Comparison of ENCODE assay signal across 17 cellular contexts in genomic region chr22:46459347-46460065, GRCh38.
A peak's percentile ranks its signal among the peaks of the same experiment; 100 is the strongest.
DNase-seq lines count a peak whose midpoint lies in the region; ATAC-seq and TF ChIP-seq lines count a peak whose summit lies in the region.
"Had no signal": no experiment of that assay in that cellular context is flagged by ENCODE, and none has a peak within 500 bp of the region (broad histone marks: within the 10 kb centered on the region; RNA-seq: fewer than 3 reads in every experiment).

No MANE protein-coding gene starts in this region.

- H3K4me3 ChIP-seq in BLaER1, result no peak overlapping the region
- H3K4me3 ChIP-seq: GM12878, HAP-1, K562 had no signal

- peaks cover 89% of the 10 kb centered on the region for H3K4me1 ChIP-seq in BLaER1
- H3K4me1 ChIP-seq: HAP-1 had no signal

- peaks cover 4% of the 10 kb centered on the region; the same call in 1 of the 2 replicates for H3K36me3 ChIP-seq in BLaER1

- H3K27me3 Mint-ChIP-seq in activated CD8-positive, alpha-beta T cell treated with anti-CD3 and anti-CD28 coated beads for 36 hours, result no peaks in the 10 kb centered on the region

- in situ Hi-C loops in Caki2 (cut with HindIII; ENCODE audit: low pct_unique_long_range_greater_than_20kb, low sequenced_read_pairs), result no loop called here

- DNase-seq in Caki2 (ENCODE audit: low read depth) (peak; percentile 68), RWPE1 (ENCODE audit: low spot score) (no peak), kidney tubule cell (ENCODE audit: low spot score) (peak; percentile 68), KG1 (lab: John Stamatoyannopoulos, UW) (no peak), NCI-H2107 (lab: John Stamatoyannopoulos, UW) (no peak)
- DNase-seq in activated CD8-positive, alpha-beta T cell treated with anti-CD3 and anti-CD28 coated beads for 36 hours, result no peak
- no peak for DNase-seq in stimulated activated naive CD8-positive, alpha-beta T cell treated with anti-CD3 and anti-CD28 coated beads, Interleukin-15, Interleukin-2, amounts not matched to agents 100 U/mL and 50 U/mL, for 24 hours
- DNase-seq: Caco-2; CD4-positive, alpha-beta T cell; DMS153; DMS79 had no signal

- no peaks in the 10 kb centered on the region for H3K9me3 Mint-ChIP-seq in activated CD8-positive, alpha-beta T cell treated with anti-CD3 and anti-CD28 coated beads for 36 hours
- H3K9me3 Mint-ChIP-seq: CD4-positive, alpha-beta T cell had no signal

- no peak for ATAC-seq in activated CD8-positive, alpha-beta T cell treated with anti-CD3 and anti-CD28 coated beads for 36 hours
- ATAC-seq in stimulated activated naive CD8-positive, alpha-beta T cell treated with anti-CD3 and anti-CD28 coated beads, Interleukin-15, Interleukin-2, amounts not matched to agents 100 U/mL and 50 U/mL, for 24 hours, result no peak
- ATAC-seq: GM12878, K562 had no signal

- H3K4me2 ChIP-seq in BLaER1, result peak overlapping the region; percentile 91

- no peak overlapping the region for H3K4me3 Mint-ChIP-seq in activated CD8-positive, alpha-beta T cell treated with anti-CD3 and anti-CD28 coated beads for 36 hours
- H3K4me3 Mint-ChIP-seq: B cell; CD4-positive, alpha-beta T cell had no signal

- CTCF ChIA-PET in RWPE1 (lab: Yijun Ruan, JAX), result interaction anchor here (0.6 kb wide), 1 partner anchor 106 kb away, joined by 3 read pairs; no protein-coding TSS in a partner anchor
- CTCF ChIA-PET in activated CD8-positive, alpha-beta T cell treated with anti-CD3 and anti-CD28 coated beads for 36 hours (lab: Charles Lee), result interaction anchor here (0.6 to 1.0 kb wide), 2 partner anchors 23 to 92 kb away, joined by 3 read pairs; no protein-coding TSS in a partner anchor

- peak overlapping the region; percentile 43; the same call in 1 of the 2 replicates for H3K9ac ChIP-seq in BLaER1

- H3K9me3 ChIP-seq in BLaER1, result no peaks in the 10 kb centered on the region
- H3K9me3 ChIP-seq: Caco-2, HAP-1 had no signal

- no peaks in the 10 kb centered on the region for H4K20me1 ChIP-seq in BLaER1

- no peak overlapping the region for H3K27ac Mint-ChIP-seq in activated CD8-positive, alpha-beta T cell treated with anti-CD3 and anti-CD28 coated beads for 36 hours
- H3K27ac Mint-ChIP-seq: B cell; CD4-positive, alpha-beta T cell had no signal

- no peaks in the 10 kb centered on the region for H3K36me3 Mint-ChIP-seq in activated CD8-positive, alpha-beta T cell treated with anti-CD3 and anti-CD28 coated beads for 36 hours (ENCODE audit: low read depth)

- intact Hi-C loops in activated CD8-positive, alpha-beta T cell treated with anti-CD3 and anti-CD28 coated beads for 36 hours (cut with micrococcal nuclease), result no loop called here

- POLR2A ChIA-PET in RWPE1 (lab: Yijun Ruan, JAX; ENCODE audit: low non-redundant PET), result no interaction called here
- POLR2A ChIA-PET in activated CD8-positive, alpha-beta T cell treated with anti-CD3 and anti-CD28 coated beads for 36 hours (lab: Charles Lee), result interaction anchor here (1.4 kb wide), 1 partner anchor 11 kb away, joined by 5 read pairs; no protein-coding TSS in a partner anchor

- H3K27me3 ChIP-seq in BLaER1, result peaks cover 3% of the 10 kb centered on the region; the same call in 1 of the 2 replicates

- no peaks in the 10 kb centered on the region for H3K4me1 Mint-ChIP-seq in activated CD8-positive, alpha-beta T cell treated with anti-CD3 and anti-CD28 coated beads for 36 hours (ENCODE audit: low read depth)

- TF ChIP-seq CTCF in RWPE1 (conservative IDR thresholded peaks at IDR 0.05; ENCODE audit: low read depth), result no peak
- no peak for TF ChIP-seq CTCF in activated CD8-positive, alpha-beta T cell treated with anti-CD3 and anti-CD28 coated beads for 36 hours (IDR thresholded peaks at IDR 0.05)

- H3K27ac ChIP-seq in BLaER1, result peak overlapping the region; percentile 32
- peak overlapping the region; percentile 99 for H3K27ac ChIP-seq in RWPE1
- H3K27ac ChIP-seq: C4-2B had no signal

Comparison
In these comparisons a context has a peak if more than half of its experiments do, and no peak if none do; other contexts are left out.
1. DNase-seq: peak in Caki2 (single experiment) and kidney tubule cell (single experiment); none in RWPE1 (single experiment), activated CD8-positive, alpha-beta T cell treated with anti-CD3 and anti-CD28 coated beads for 36 hours (single experiment), stimulated activated naive CD8-positive, alpha-beta T cell treated with anti-CD3 and anti-CD28 coated beads, Interleukin-15, Interleukin-2, amounts not matched to agents 100 U/mL and 50 U/mL, for 24 hours (single experiment), KG1 (single experiment) and NCI-H2107 (single experiment).